8 cellular contexts compared by ENCODE assay signal in the genomic region with DNA sequence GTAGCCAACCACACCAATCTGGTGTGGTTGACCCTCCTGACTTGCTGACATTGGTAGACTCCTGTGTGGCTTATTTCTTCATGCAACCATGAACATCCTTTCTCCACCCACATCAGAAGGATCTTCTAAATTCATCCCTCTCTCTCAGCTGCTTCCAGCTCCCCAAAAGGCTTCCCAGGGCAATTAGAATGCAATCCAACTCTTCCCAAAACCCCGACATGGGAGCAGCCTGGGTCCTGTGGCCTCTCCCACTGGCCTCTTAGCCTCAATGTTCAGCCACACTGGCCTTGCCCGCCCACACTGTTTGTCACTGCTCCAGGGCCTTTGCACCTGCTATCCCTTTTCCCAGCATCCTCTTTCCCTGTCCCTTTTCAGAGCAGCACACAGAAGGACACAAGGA.
"Had no signal": no experiment of that assay in that cellular context is flagged by ENCODE, and none has a peak within 500 bp of the region (broad histone marks: within the 10 kb centered on the region; RNA-seq: fewer than 3 reads in every experiment).

No MANE protein-coding gene starts in this region.

- FAIRE-seq: G401.6, GM12878, GM12891, GM12892, GM18507, GM19239 had no signal

- H3K4me3 ChIP-seq: GM12878 had no signal

- DNase-seq: GDM1, GF-D8 had no signal
